19 cellular contexts compared by ENCODE assay signal in genomic region chr10:123250640-123251039, GRCh38.
DNase-seq lines count a peak whose midpoint lies in the region; ATAC-seq, FAIRE-seq and TF ChIP-seq lines count a peak whose summit lies in the region.
"Had no signal": no experiment of that assay in that cellular context is flagged by ENCODE, and none has a peak within 500 bp of the region (broad histone marks: within the 10 kb centered on the region; RNA-seq: fewer than 3 reads in every experiment).

No MANE protein-coding gene starts in this region.

- TF ChIP-seq POLR2A in H54 (IDR thresholded peaks at IDR 0.05; ENCODE audit: low read depth, low read length) = no peak

- DNase-seq in NCI-H526 treated with DMSO at 0.1 percent for 48 hours (lab: John Stamatoyannopoulos, UW) (peak; percentile 21), NCI-H526 (lab: John Stamatoyannopoulos, UW) (no peak), NCI-H1417 (lab: John Stamatoyannopoulos, UW) (peak in 2 of 3 experiments; percentile 60 to 85), NCI-H748 (lab: John Stamatoyannopoulos, UW; ENCODE audit: unreplicated experiment) (peak; percentile 84), renal cortical epithelial cell (ENCODE audit: low read depth) (peak; percentile 8), NCI-H1048 (lab: John Stamatoyannopoulos, UW) (no peak), H54 (ENCODE audit: insufficient read length, low spot score) (no peak)
- DNase-seq: C1 segment of cervical spinal cord; CD8-positive, alpha-beta memory T cell; DND-41; H7; IMR-90; Karpas-422; NCI-H774; SIG-M5; T-helper 1 cell; T-helper 9 cell had no signal

- no peak for FAIRE-seq in H54 (lab: Jason Lieb, UNC)
- FAIRE-seq: HTR-8/SVneo had no signal

- ATAC-seq in HG02610 (IDR thresholded peaks at IDR 0.05; ENCODE audit: unreplicated experiment) = no peak

Comparison
In these comparisons a context has a peak if more than half of its experiments do, and no peak if none do; other contexts are left out.
1. DNase-seq: peak in NCI-H526 treated with DMSO at 0.1 percent for 48 hours (single experiment), NCI-H1417 (2 of 3), NCI-H748 (single experiment) and renal cortical epithelial cell (single experiment); none in NCI-H526 (0 of 2), NCI-H1048 (single experiment) and H54 (single experiment).